In genomic region chr16:2753523-2754020, GRCh38 we compare ENCODE assay signal across 8 cellular contexts. TPM values are rescaled to one million over a fixed set of nuclear protein-coding genes. Genes with fewer than 3 reads are reported as not detected.
DNase-seq lines count a peak whose midpoint lies in the region; ATAC-seq lines count a peak whose summit lies in the region.

No MANE protein-coding gene starts in this region.

- POLR2A ChIA-PET in activated CD4-positive, alpha-beta T cell treated with anti-CD3 and anti-CD28 coated beads for 36 hours (lab: Charles Lee), result interaction anchor here (0.6 to 3.4 kb wide), 5 partner anchors 10 to 211 kb away, joined by 3 to 26 read pairs (median 5); partner anchors contain the start of gene ELOB

- peaks cover 59% of the 10 kb centered on the region for H3K36me3 Mint-ChIP-seq in activated CD4-positive, alpha-beta T cell treated with anti-CD3 and anti-CD28 coated beads for 36 hours (ENCODE audit: low read depth)
- H3K36me3 Mint-ChIP-seq in activated naive CD8-positive, alpha-beta T cell treated with anti-CD3 and anti-CD28 coated beads for 36 hours, result peaks cover 67% of the 10 kb centered on the region

- H3K9me3 ChIP-seq in iPS-18c (ENCODE audit: control insufficient read depth, insufficient read depth, low read length), result no peaks in the 10 kb centered on the region

- intact Hi-C loops in activated CD4-positive, alpha-beta T cell treated with anti-CD3 and anti-CD28 coated beads for 36 hours (cut with DNase I, micrococcal nuclease), result loop anchor here (1.0 to 10.0 kb wide), 4 partner anchors 24 to 927 kb away; partner anchors contain the start of genes E4F1 (in 1 of the 2), ELOB (in 1 of the 2), FAHD1 (in 1 of the 2) and HAGH (in 1 of the 2)

- ATAC-seq in activated CD4-positive, alpha-beta T cell treated with anti-CD3 and anti-CD28 coated beads for 36 hours, result no peak
- no peak for ATAC-seq in stimulated activated naive CD8-positive, alpha-beta T cell treated with anti-CD3 and anti-CD28 coated beads, Interleukin-15, amount 100 ng/mL, for 72 hours
- no peak for ATAC-seq in GM18519 (IDR thresholded peaks at IDR 0.05; ENCODE audit: low FRiP score, unreplicated experiment)

- no peaks in the 10 kb centered on the region for H3K27me3 Mint-ChIP-seq in activated CD4-positive, alpha-beta T cell treated with anti-CD3 and anti-CD28 coated beads for 36 hours
- H3K27me3 Mint-ChIP-seq in activated naive CD8-positive, alpha-beta T cell treated with anti-CD3 and anti-CD28 coated beads for 36 hours, result no peaks in the 10 kb centered on the region
- no peaks in the 10 kb centered on the region for H3K27me3 Mint-ChIP-seq in stimulated activated naive CD8-positive, alpha-beta T cell treated with anti-CD3 and anti-CD28 coated beads, Interleukin-15, amount 100 ng/mL, for 72 hours

- peak overlapping the region; percentile 99 for H3K4me3 Mint-ChIP-seq in activated CD4-positive, alpha-beta T cell treated with anti-CD3 and anti-CD28 coated beads for 36 hours
- peak overlapping the region; percentile 94 for H3K4me3 Mint-ChIP-seq in activated naive CD8-positive, alpha-beta T cell treated with anti-CD3 and anti-CD28 coated beads for 36 hours
- peak overlapping the region; percentile 80 to 95 for H3K4me3 Mint-ChIP-seq in stimulated activated naive CD8-positive, alpha-beta T cell treated with anti-CD3 and anti-CD28 coated beads, Interleukin-15, amount 100 ng/mL, for 72 hours

- peak overlapping the region; percentile 94 for H3K4me3 ChIP-seq in iPS-18c (ENCODE audit: insufficient read depth, low read depth, low read length)

- CTCF ChIA-PET in activated CD4-positive, alpha-beta T cell treated with anti-CD3 and anti-CD28 coated beads for 36 hours (lab: Charles Lee), result interaction anchor here (0.8 to 1.4 kb wide), 3 partner anchors 9 to 598 kb away, joined by 3 read pairs; partner anchors contain the start of gene TRAF7

- in situ Hi-C loops in KBM-7 (cut with MboI; ENCODE audit: low pct_unique_long_range_greater_than_20kb, low sequenced_read_pairs), result no loop called here

- H3K9me3 Mint-ChIP-seq in activated CD4-positive, alpha-beta T cell treated with anti-CD3 and anti-CD28 coated beads for 36 hours (ENCODE audit: low read depth), result no peaks in the 10 kb centered on the region
- H3K9me3 Mint-ChIP-seq in activated naive CD8-positive, alpha-beta T cell treated with anti-CD3 and anti-CD28 coated beads for 36 hours, result peaks cover 3% of the 10 kb centered on the region
- no peaks in the 10 kb centered on the region for H3K9me3 Mint-ChIP-seq in stimulated activated naive CD8-positive, alpha-beta T cell treated with anti-CD3 and anti-CD28 coated beads, Interleukin-15, amount 100 ng/mL, for 72 hours

- H3K27ac Mint-ChIP-seq in activated CD4-positive, alpha-beta T cell treated with anti-CD3 and anti-CD28 coated beads for 36 hours, result peak overlapping the region; percentile 90
- peak overlapping the region; percentile 94 for H3K27ac Mint-ChIP-seq in activated naive CD8-positive, alpha-beta T cell treated with anti-CD3 and anti-CD28 coated beads for 36 hours
- peak overlapping the region; percentile 89 to 96 for H3K27ac Mint-ChIP-seq in stimulated activated naive CD8-positive, alpha-beta T cell treated with anti-CD3 and anti-CD28 coated beads, Interleukin-15, amount 100 ng/mL, for 72 hours

- H3K4me1 Mint-ChIP-seq in activated CD4-positive, alpha-beta T cell treated with anti-CD3 and anti-CD28 coated beads for 36 hours, result peaks cover 53% of the 10 kb centered on the region
- H3K4me1 Mint-ChIP-seq in activated naive CD8-positive, alpha-beta T cell treated with anti-CD3 and anti-CD28 coated beads for 36 hours, result peaks cover 51% of the 10 kb centered on the region
- H3K4me1 Mint-ChIP-seq in stimulated activated naive CD8-positive, alpha-beta T cell treated with anti-CD3 and anti-CD28 coated beads, Interleukin-15, amount 100 ng/mL, for 72 hours, result peaks cover 74% of the 10 kb centered on the region

- no peak for DNase-seq in activated CD4-positive, alpha-beta T cell treated with anti-CD3 and anti-CD28 coated beads for 36 hours
- no peak for DNase-seq in activated CD4-positive, alpha-beta T cell treated with anti-CD3 and anti-CD28 coated beads, Interleukin-2, amount 50 U/mL, for 1 hour
- no peak for DNase-seq in activated naive CD8-positive, alpha-beta T cell treated with anti-CD3 and anti-CD28 coated beads for 36 hours
- no peak for DNase-seq in stimulated activated naive CD8-positive, alpha-beta T cell treated with anti-CD3 and anti-CD28 coated beads, Interleukin-15, amount 100 ng/mL, for 72 hours
- DNase-seq in activated CD4-positive, CD25-positive, alpha-beta regulatory T cell (lab: John Stamatoyannopoulos, UW), result no peak
- no peak for DNase-seq in KBM-7

RNA-seq across cellular contexts. Expression of gene SRRM2, which starts 1.1 kb away (rescaled TPM):
- 100 to 1,000 TPM; 517 to 598 TPM for total RNA-seq in activated CD4-positive, alpha-beta T cell treated with anti-CD3 and anti-CD28 coated beads for 36 hours
- 100 to 1,000 TPM; 460 to 507 TPM for total RNA-seq in activated naive CD8-positive, alpha-beta T cell treated with anti-CD3 and anti-CD28 coated beads for 36 hours

RNA-seq across cellular contexts. Expression of gene ELOB, which starts 23.5 kb away (rescaled TPM):
- 100 to 1,000 TPM; 268 to 269 TPM for total RNA-seq in activated CD4-positive, alpha-beta T cell treated with anti-CD3 and anti-CD28 coated beads for 36 hours
- 100 to 1,000 TPM; 267 to 291 TPM for total RNA-seq in activated naive CD8-positive, alpha-beta T cell treated with anti-CD3 and anti-CD28 coated beads for 36 hours

RNA-seq across cellular contexts. Expression of gene PRSS27, which starts 33.5 kb away (rescaled TPM):
- 1 to 10 TPM; 2.3 to 2.4 TPM for total RNA-seq in activated CD4-positive, alpha-beta T cell treated with anti-CD3 and anti-CD28 coated beads for 36 hours
- 1 to 10 TPM; 1.9 to 2.0 TPM for total RNA-seq in activated naive CD8-positive, alpha-beta T cell treated with anti-CD3 and anti-CD28 coated beads for 36 hours

RNA-seq across cellular contexts. Expression of gene PRSS33, which starts 33.8 kb away (rescaled TPM):
- total RNA-seq in activated CD4-positive, alpha-beta T cell treated with anti-CD3 and anti-CD28 coated beads for 36 hours, result not detected
- under 1 TPM; 0.40 to 0.54 TPM for total RNA-seq in activated naive CD8-positive, alpha-beta T cell treated with anti-CD3 and anti-CD28 coated beads for 36 hours

RNA-seq across cellular contexts. Expression of gene PRSS41, which starts 44.7 kb away (rescaled TPM):
- not detected for total RNA-seq in activated CD4-positive, alpha-beta T cell treated with anti-CD3 and anti-CD28 coated beads for 36 hours
- total RNA-seq in activated naive CD8-positive, alpha-beta T cell treated with anti-CD3 and anti-CD28 coated beads for 36 hours, result not detected
